15 cellular contexts compared by ENCODE assay signal in genomic region chr5:108763222-108763864, GRCh38. TPM values are rescaled to one million over a fixed set of nuclear protein-coding genes. Genes with fewer than 3 reads are reported as not detected.
DNase-seq lines count a peak whose midpoint lies in the region; ATAC-seq and TF ChIP-seq lines count a peak whose summit lies in the region.
"Had no signal": no experiment of that assay in that cellular context is flagged by ENCODE, and none has a peak within 500 bp of the region (broad histone marks: within the 10 kb centered on the region; RNA-seq: fewer than 3 reads in every experiment).

No MANE protein-coding gene starts in this region.

- H3K36me3 ChIP-seq in cardiac muscle cell (no peaks in the 10 kb centered on the region), hepatocyte (replicated peaks; ENCODE audit: insufficient read depth, low read depth) (no peaks in the 10 kb centered on the region)

- CTCF ChIA-PET in CD4-positive, alpha-beta T cell (lab: Charles Lee): no interaction called here

- no peaks in the 10 kb centered on the region for H3K27me3 Mint-ChIP-seq in CD4-positive, alpha-beta T cell

- DNase-seq in cardiac muscle cell (ENCODE audit: low read depth in 1 of 2, low spot score in 1 of 2) (peak in 1 of 2 donors; percentile 33), right cardiac atrium (no peak), NCI-H69 (lab: John Stamatoyannopoulos, UW) (peak; percentile 44), hepatocyte (ENCODE audit: low spot score) (no peak), Ammon's horn (ENCODE audit: low spot score) (no peak)
- no peak for DNase-seq in CD4-positive, alpha-beta T cell
- DNase-seq: GF-D8, NCI-H1048, NCI-H1436, NCI-H2029, NCI-H82, SHP77 had no signal

- WGBS in right cardiac atrium: 93% methylated on average over 3 of the region's 3 CpGs
- 80% methylated on average over 3 of the region's 3 CpGs for WGBS in hepatocyte (ENCODE audit: low lambda C conversion rate, missing lambda C conversion rate)

- H3K4me3 ChIP-seq in cardiac muscle cell: no peak overlapping the region
- no peak overlapping the region for H3K4me3 ChIP-seq in right cardiac atrium (ENCODE audit: low read length)
- no peak overlapping the region for H3K4me3 ChIP-seq in hepatocyte
- H3K4me3 ChIP-seq: BLaER1 treated with 17β-estradiol and CSF1 and Interleukin-3, amounts not matched to agents 10 nM and 100 nM; SK-N-MC had no signal

- H3K27ac Mint-ChIP-seq in CD4-positive, alpha-beta T cell: no peak overlapping the region

- no peak for TF ChIP-seq CTCF in cardiac muscle cell (IDR thresholded peaks at IDR 0.05; ENCODE audit: low read depth, low read length)
- TF ChIP-seq CTCF in hepatocyte (IDR thresholded peaks at IDR 0.05; ENCODE audit: poor library complexity): no peak
- no peak for TF ChIP-seq CTCF in CD4-positive, alpha-beta T cell (IDR thresholded peaks at IDR 0.05)

- no peak overlapping the region for H2AFZ ChIP-seq in hepatocyte

- H3K4me1 ChIP-seq in cardiac muscle cell (ENCODE audit: low read depth): peaks cover 11% of the 10 kb centered on the region
- peaks cover 4% of the 10 kb centered on the region for H3K4me1 ChIP-seq in right cardiac atrium (ENCODE audit: control insufficient read depth, insufficient read depth, low read length)
- no peaks in the 10 kb centered on the region for H3K4me1 ChIP-seq in hepatocyte (ENCODE audit: insufficient read depth)

- H3K27ac ChIP-seq in cardiac muscle cell: peak overlapping the region; percentile 18
- no peak overlapping the region for H3K27ac ChIP-seq in right cardiac atrium (ENCODE audit: low read length)
- H3K27ac ChIP-seq in hepatocyte: no peak overlapping the region
- no peak overlapping the region for H3K27ac ChIP-seq in CD4-positive, alpha-beta T cell (ENCODE audit: low read depth, low read length)
- H3K27ac ChIP-seq: SK-N-MC had no signal

- H3K9me3 Mint-ChIP-seq in CD4-positive, alpha-beta T cell: no peaks in the 10 kb centered on the region

- H3K36me3 Mint-ChIP-seq in CD4-positive, alpha-beta T cell (ENCODE audit: low read depth): no peaks in the 10 kb centered on the region

- H3K9me3 ChIP-seq in cardiac muscle cell (ENCODE audit: low read depth): no peaks in the 10 kb centered on the region
- no peaks in the 10 kb centered on the region for H3K9me3 ChIP-seq in right cardiac atrium (ENCODE audit: control insufficient read depth, low read length)
- H3K9me3 ChIP-seq in hepatocyte (ENCODE audit: low read depth): no peaks in the 10 kb centered on the region
- H3K9me3 ChIP-seq in CD4-positive, alpha-beta T cell (ENCODE audit: control insufficient read depth, low read length): no peaks in the 10 kb centered on the region

- intact Hi-C loops in right cardiac atrium (cut with DNase I): no loop called here
- intact Hi-C loops in CD4-positive, alpha-beta T cell (cut with DNase I, micrococcal nuclease): no loop called here

- no peak overlapping the region for H3K4me3 Mint-ChIP-seq in CD4-positive, alpha-beta T cell

- peaks cover 22% of the 10 kb centered on the region for H3K4me1 Mint-ChIP-seq in CD4-positive, alpha-beta T cell (ENCODE audit: low read depth)

- H3K79me2 ChIP-seq in hepatocyte: peaks cover 70% of the 10 kb centered on the region

- POLR2A ChIA-PET in CD4-positive, alpha-beta T cell (lab: Charles Lee): no interaction called here

- peak overlapping the region; percentile 36 for H3K4me2 ChIP-seq in hepatocyte

- no peaks in the 10 kb centered on the region for H4K20me1 ChIP-seq in hepatocyte (ENCODE audit: insufficient read depth, poor library complexity, severe bottlenecking)
- H4K20me1 ChIP-seq: BLaER1 treated with 17β-estradiol and CSF1 and Interleukin-3, amounts not matched to agents 10 nM and 100 nM had no signal

- H3K9me2 ChIP-seq in hepatocyte (replicated peaks; ENCODE audit: insufficient read depth): no peaks in the 10 kb centered on the region

- ATAC-seq in right cardiac atrium (no peak), GM19455 (IDR thresholded peaks at IDR 0.05; ENCODE audit: unreplicated experiment) (no peak)
- no peak for ATAC-seq in CD4-positive, alpha-beta T cell (ENCODE audit: poor library complexity)

- no peaks in the 10 kb centered on the region for H3K27me3 ChIP-seq in cardiac muscle cell
- no peaks in the 10 kb centered on the region for H3K27me3 ChIP-seq in right cardiac atrium (ENCODE audit: control insufficient read depth, insufficient read depth)
- no peaks in the 10 kb centered on the region for H3K27me3 ChIP-seq in hepatocyte
- no peaks in the 10 kb centered on the region for H3K27me3 ChIP-seq in CD4-positive, alpha-beta T cell (ENCODE audit: control insufficient read depth, insufficient read depth, low read length)
- H3K27me3 ChIP-seq: BLaER1 treated with 17β-estradiol and CSF1 and Interleukin-3, amounts not matched to agents 10 nM and 100 nM had no signal

RNA-seq across cellular contexts. Expression of gene FER, which starts 15.6 kb away (rescaled TPM):
- total RNA-seq in cardiac muscle cell (12.7 and 30.7 TPM in 2 replicates), right cardiac atrium (10 to 100 TPM; 17.6 to 29.4 (median 19.4) TPM), hepatocyte (18.9 and 29.4 TPM in 2 replicates)
- polyA plus RNA-seq in cardiac muscle cell (25.9 and 29.7 TPM in 2 replicates), right cardiac atrium (1.7 TPM), hepatocyte (10.6 and 11.1 TPM in 2 replicates)
- total RNA-seq in CD4-positive, alpha-beta T cell: 10 to 100 TPM; 14.2 to 15.9 TPM
